Comparison of ENCODE assay signal across 32 cellular contexts in genomic region chr11:40235841-40236240, GRCh38.
"Had no signal": no experiment of that assay in that cellular context is flagged by ENCODE, and none has a peak within 500 bp of the region (broad histone marks: within the 10 kb centered on the region; RNA-seq: fewer than 3 reads in every experiment).

No MANE protein-coding gene starts in this region.

- DNase-seq: activated CD4-positive, alpha-beta memory T cell treated with anti-CD3 and anti-CD28 coated beads, Interleukin-2, amount 10 ng/mL, durations not matched to agents 7 days and 5 days; activated CD4-positive, alpha-beta T cell treated with anti-CD3 and anti-CD28 coated beads for 1 hour; activated CD4-positive, alpha-beta T cell treated with anti-CD3 and anti-CD28 coated beads for 48 hours; activated CD4-positive, CD25-positive, alpha-beta regulatory T cell; activated CD8-positive, alpha-beta memory T cell treated with anti-CD3 and anti-CD28 coated beads for 24 hours; activated CD8-positive, alpha-beta memory T cell treated with anti-CD3 and anti-CD28 coated beads, Interleukin-2, amount 10 ng/mL, durations not matched to agents 7 days and 5 days; activated CD8-positive, alpha-beta memory T cell treated with anti-CD3 and anti-CD28 coated beads, Interleukin-2, amount 50 U/mL, for 48 hours; activated effector memory CD4-positive, alpha-beta T cell treated with anti-CD3 and anti-CD28 coated beads, Interleukin-2, amount 50 U/mL, for 16 hours; activated naive CD4-positive, alpha-beta T cell; activated naive CD4-positive, alpha-beta T cell treated with anti-CD3 and anti-CD28 coated beads, Interleukin-2, amount 50 U/mL, for 16 hours; activated naive CD8-positive, alpha-beta T cell treated with anti-CD3 and anti-CD28 coated beads for 36 hours; activated T-cell treated with anti-CD3 and anti-CD28 coated beads, Interleukin-2, amount 50 U/mL, for 48 hours; amniotic stem cell; aorta; brain microvascular endothelial cell; central memory CD4-positive, alpha-beta T cell; NCI-H1092 treated with DMSO at 0.1 percent for 48 hours; NCI-H1417 treated with DMSO at 0.1 percent for 48 hours; NCI-H187 treated with DMSO at 0.1 percent for 48 hours; NCI-H2081; NCI-H510A; NCI-H526; NCI-H774; PC-3; Peyer's patch; RPMI8226; SHP77 treated with DMSO at 0.1 percent for 48 hours; SK-N-SH; T-helper 1 cell; T-helper 2 cell; T1000; WERI-Rb-1 had no signal

- ATAC-seq: activated CD8-positive, alpha-beta memory T cell treated with anti-CD3 and anti-CD28 coated beads, Interleukin-2, amount 10 ng/mL, durations not matched to agents 7 days and 5 days; PC-3 had no signal
